10 cellular contexts compared by ENCODE assay signal in genomic region chr14:101083564-101084435, GRCh38.
A peak's percentile ranks its signal among the peaks of the same experiment; 100 is the strongest.
DNase-seq lines count a peak whose midpoint lies in the region; ATAC-seq and TF ChIP-seq lines count a peak whose summit lies in the region.
"Had no signal": no experiment of that assay in that cellular context is flagged by ENCODE, and none has a peak within 500 bp of the region (broad histone marks: within the 10 kb centered on the region; RNA-seq: fewer than 3 reads in every experiment).

No MANE protein-coding gene starts in this region.

- no peaks in the 10 kb centered on the region for H3K9me3 ChIP-seq in osteoblast (ENCODE audit: low read depth, low read length)
- H3K9me3 ChIP-seq: adrenal gland had no signal

- H3K4me3 ChIP-seq in GM12864 (ENCODE audit: low read depth, low read length) (no peak overlapping the region), choroid plexus epithelial cell (ENCODE audit: low read depth, low read length) (no peak overlapping the region), osteoblast (ENCODE audit: insufficient read depth, low read length) (no peak overlapping the region)
- H3K4me3 ChIP-seq: adrenal gland had no signal

- H3K79me2 ChIP-seq in osteoblast (ENCODE audit: insufficient read depth, low read length), result no peaks in the 10 kb centered on the region

- H3K36me3 ChIP-seq in osteoblast (ENCODE audit: insufficient read depth, low read length), result no peaks in the 10 kb centered on the region
- H3K36me3 ChIP-seq: adrenal gland had no signal

- no peak overlapping the region for H3K4me2 ChIP-seq in osteoblast (ENCODE audit: insufficient read depth, low read length)

- no peaks in the 10 kb centered on the region for H4K20me1 ChIP-seq in osteoblast (ENCODE audit: insufficient read depth, low read length)

- no peak overlapping the region for H2AFZ ChIP-seq in osteoblast (ENCODE audit: low read length)

- ATAC-seq in GM19397 (IDR thresholded peaks at IDR 0.05; ENCODE audit: unreplicated experiment) (no peak), HG03571 (IDR thresholded peaks at IDR 0.05; ENCODE audit: unreplicated experiment) (no peak)

- H3K27me3 ChIP-seq in osteoblast (ENCODE audit: insufficient read depth, low read length), result peaks cover 14% of the 10 kb centered on the region
- H3K27me3 ChIP-seq: adrenal gland had no signal

- H3K4me1 ChIP-seq in osteoblast (ENCODE audit: insufficient read depth, low read length), result peaks cover 7% of the 10 kb centered on the region
- H3K4me1 ChIP-seq: adrenal gland had no signal

- no peak overlapping the region for H3K27ac ChIP-seq in osteoblast (ENCODE audit: low read depth, low read length)
- H3K27ac ChIP-seq: adrenal gland had no signal

- DNase-seq in GM12864 (ENCODE audit: low read depth) (no peak), choroid plexus epithelial cell (ENCODE audit: low read depth) (no peak), osteoblast (ENCODE audit: insufficient read length, low spot score, missing footprints) (no peak)
- DNase-seq in activated CD4-positive, alpha-beta T cell treated with anti-CD3 and anti-CD28 coated beads, Interleukin-2, amount 50 U/mL, for 4 hours, result no peak
- DNase-seq: KG1, kidney glomerular epithelial cell had no signal

- peak; percentile 7 for TF ChIP-seq CTCF in GM12864 (IDR thresholded peaks at IDR 0.05; ENCODE audit: low read depth, low read length, missing control alignments)
- TF ChIP-seq CTCF in LNCAP (IDR thresholded peaks at IDR 0.05), result 0 out of 2 replicates have a peak, but pooled peaks have one; percentile 12
- peak; percentile 35 for TF ChIP-seq CTCF in choroid plexus epithelial cell (conservative IDR thresholded peaks at IDR 0.05; ENCODE audit: low read depth, low read length)
- peak; percentile 10 for TF ChIP-seq CTCF in osteoblast (IDR thresholded peaks at IDR 0.05; ENCODE audit: extremely low read depth, low read depth, low read length)
